ENCODE assay signal across 9 cellular contexts in the genomic region with DNA sequence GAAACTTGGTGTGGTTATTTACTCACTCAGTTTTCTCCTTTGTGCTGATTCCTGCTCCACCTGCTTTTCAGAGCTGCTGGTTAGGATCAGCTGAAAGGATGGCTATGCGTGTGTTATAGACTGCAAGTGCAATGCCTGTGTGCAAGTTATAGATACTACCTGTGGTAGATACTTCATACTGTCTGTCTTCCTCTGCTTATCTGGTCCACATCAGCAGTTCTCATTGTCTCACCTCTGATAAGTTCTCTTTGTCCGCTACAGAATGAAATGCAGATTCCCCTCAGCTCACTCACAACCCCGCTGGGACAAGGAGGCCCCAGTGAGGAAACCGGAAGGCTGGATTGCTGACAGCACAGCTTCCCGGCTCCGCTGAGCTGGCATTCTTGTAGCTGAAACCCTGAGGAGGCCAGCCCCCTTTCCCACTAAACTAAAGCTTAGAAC. TPM values are rescaled to one million over a fixed set of nuclear protein-coding genes. Genes with fewer than 3 reads are reported as not detected.
DNase-seq lines count a peak whose midpoint lies in the region; ATAC-seq, FAIRE-seq and TF ChIP-seq lines count a peak whose summit lies in the region.
"Had no signal": no experiment of that assay in that cellular context is flagged by ENCODE, and none has a peak within 500 bp of the region (broad histone marks: within the 10 kb centered on the region; RNA-seq: fewer than 3 reads in every experiment).

No MANE protein-coding gene starts in this region.

- intact Hi-C loops in HepG2 (cut with micrococcal nuclease; ENCODE audit: unreplicated experiment), result no loop called here

- H2AFZ ChIP-seq in HepG2 (ENCODE audit: low read length), result no peak overlapping the region

- in situ Hi-C loops in HepG2 (cut with HindIII; ENCODE audit: extremely low pct_ligation_motif_present, low pct_unique_long_range_greater_than_20kb), result no loop called here

- DNase-seq in Kasumi-1 (lab: John Stamatoyannopoulos, UW) (peak; percentile 82 to 83), coronary artery (ENCODE audit: low spot score) (no peak), HepG2 (ENCODE audit: low spot score) (peak; percentile 8), suprapubic skin (ENCODE audit: low spot score in 2 of 2) (no peak), NCI-H1694 (lab: John Stamatoyannopoulos, UW) (no peak), MG63 (no peak)
- DNase-seq: NCI-H345 had no signal

- H3K36me3 ChIP-seq in HepG2 (replicated peaks in 1 of 2; ENCODE audit: control insufficient read depth in 1 of 2, insufficient read depth in 2 of 2, low read length in 2 of 2), result no peaks in the 10 kb centered on the region
- no peaks in the 10 kb centered on the region for H3K36me3 ChIP-seq in suprapubic skin
- H3K36me3 ChIP-seq in MG63, result no peaks in the 10 kb centered on the region

- no peak for FAIRE-seq in HepG2 (lab: Jason Lieb, UNC)

- ATAC-seq in HepG2 (peak; percentile 29; the same call in 2 of the 3 replicates), HG02852 (IDR thresholded peaks at IDR 0.05; ENCODE audit: unreplicated experiment) (no peak), HG03460 (IDR thresholded peaks at IDR 0.05; ENCODE audit: unreplicated experiment) (no peak)

- no peaks in the 10 kb centered on the region for H4K20me1 ChIP-seq in HepG2 (ENCODE audit: insufficient read depth, low read length)

- TF ChIP-seq CTCF in coronary artery (IDR thresholded peaks at IDR 0.05) (no peak), HepG2 (CRISPR knock-in tag; IDR thresholded peaks at IDR 0.05) (no peak), suprapubic skin (IDR thresholded peaks at IDR 0.05) (no peak)

- BruUV-seq in HepG2 (replicated peaks; lab: Mats Ljungman, UMichigan), result no TSS peak

- 0 out of 5 replicates have a peak, but pooled peaks cover 0 to 1% of the 10 kb centered on the region in 2 experiments for H3K27me3 ChIP-seq in HepG2 (ENCODE audit: control insufficient read depth in 1 of 2, insufficient read depth in 2 of 2, low read length in 2 of 2)
- H3K27me3 ChIP-seq in suprapubic skin, result no peaks in the 10 kb centered on the region
- peaks cover 4% of the 10 kb centered on the region; the same call in 1 of the 2 replicates for H3K27me3 ChIP-seq in MG63

- peak overlapping the region; percentile 11 to 87 for H3K27ac ChIP-seq in coronary artery
- H3K27ac ChIP-seq in HepG2 (ENCODE audit: extremely low read length, insufficient read depth, low read length), result no peak overlapping the region
- H3K27ac ChIP-seq in suprapubic skin, result peak overlapping the region; percentile 20

- TF ChIP-seq RAD21 in HepG2 (CRISPR knock-in tag; IDR thresholded peaks at IDR 0.05), result no peak

- H3K4me2 ChIP-seq in HepG2 (ENCODE audit: low read depth, low read length), result peak overlapping the region; percentile 33; the same call in 1 of the 2 replicates

- H3K79me2 ChIP-seq in HepG2 (ENCODE audit: insufficient read depth, low read length), result no peaks in the 10 kb centered on the region

- no peak overlapping the region for H3K9ac ChIP-seq in HepG2 (ENCODE audit: insufficient read depth, low read depth, low read length)

- TF ChIP-seq EP300 in HepG2 (IDR thresholded peaks at IDR 0.05; ENCODE audit: low read depth in 2 of 2, low read length in 2 of 2) (no peak), HepG2 (CRISPR knock-in tag; IDR thresholded peaks at IDR 0.05; ENCODE audit: borderline replicate concordance) (no peak), suprapubic skin (IDR thresholded peaks at IDR 0.05) (no peak)

- CTCF ChIA-PET in HepG2 (lab: Yijun Ruan, JAX; ENCODE audit: low intra/inter-chr PET ratio, low total read pairs), result no interaction called here

- H3K9me3 ChIP-seq in HepG2 (ENCODE audit: low read length) (no peaks in the 10 kb centered on the region), suprapubic skin (no peaks in the 10 kb centered on the region), MG63 (no peaks in the 10 kb centered on the region)

- TF ChIP-seq POLR2A in HepG2 (IDR thresholded peaks at IDR 0.05; ENCODE audit: insufficient read depth in 1 of 2, low read depth in 2 of 2, low read length in 2 of 2) (no peak), suprapubic skin (IDR thresholded peaks at IDR 0.05) (no peak)

- 31% methylated on average over 6 of the region's 6 CpGs for WGBS in HepG2 (ENCODE audit: low lambda C conversion rate)
- WGBS in suprapubic skin, result 71% methylated on average over 6 of the region's 6 CpGs

- H3K4me3 ChIP-seq in coronary artery, result peak overlapping the region; percentile 39
- no peak overlapping the region for H3K4me3 ChIP-seq in HepG2 (replicated peaks in 1 of 3; ENCODE audit: insufficient read depth in 1 of 3, low read depth in 2 of 3, low read length in 3 of 3)
- no peak overlapping the region for H3K4me3 ChIP-seq in suprapubic skin
- no peak overlapping the region for H3K4me3 ChIP-seq in MG63

- POLR2A ChIA-PET in HepG2 (lab: Yijun Ruan, JAX), result no interaction called here

- peaks cover 56% of the 10 kb centered on the region for H3K4me1 ChIP-seq in HepG2 (ENCODE audit: insufficient read depth, low read length)
- H3K4me1 ChIP-seq in suprapubic skin, result peaks cover 17% of the 10 kb centered on the region

TF ChIP-seq in HepG2, 621 proteins besides CTCF, POLR2A, EP300 and RAD21 (continues in another document):
- no peak for TF ChIP-seq ZGPAT (CRISPR knock-in tag; IDR thresholded peaks at IDR 0.05)
- no peak for TF ChIP-seq ZEB1 (IDR thresholded peaks at IDR 0.05; ENCODE audit: insufficient replicate concordance, low read depth)
- no peak for TF ChIP-seq ARNT (IDR thresholded peaks at IDR 0.05)
- TF ChIP-seq HOXA9 (CRISPR knock-in tag; IDR thresholded peaks at IDR 0.05; ENCODE audit: borderline replicate concordance), result no peak
- TF ChIP-seq ZNF589 (CRISPR knock-in tag; conservative IDR thresholded peaks at IDR 0.05), result no peak
- TF ChIP-seq THAP8 (CRISPR knock-in tag; IDR thresholded peaks at IDR 0.05; ENCODE audit: borderline replicate concordance), result no peak
- peak; percentile 26 to 57; a peak in 3 of 4 replicates for TF ChIP-seq MAFK (conservative IDR thresholded peaks at IDR 0.05 in 1 of 2, IDR thresholded peaks at IDR 0.05 in 1 of 2; ENCODE audit: low read length in 2 of 2)
- TF ChIP-seq ZNF598 (CRISPR knock-in tag; IDR thresholded peaks at IDR 0.05; ENCODE audit: borderline replicate concordance), result no peak
- no peak for TF ChIP-seq ZNF660 (CRISPR knock-in tag; IDR thresholded peaks at IDR 0.05; ENCODE audit: borderline replicate concordance, low read depth)
- no peak for TF ChIP-seq TFDP1 (CRISPR knock-in tag; IDR thresholded peaks at IDR 0.05; ENCODE audit: borderline replicate concordance)
- TF ChIP-seq NCOA1 (CRISPR knock-in tag; IDR thresholded peaks at IDR 0.05), result no peak

RNA-seq across cellular contexts. Expression of gene LYVE1, which starts 37.5 kb away (rescaled TPM):
- total RNA-seq in HepG2 (2016; rRNA removed; fragmentation: Illumina TruSeq; extraction: Trizol), result 0.81 and 1.4 TPM in 2 replicates
- 0.09 and 0.10 TPM in 2 replicates for total RNA-seq in HepG2 (2016; cell fraction: cytosol; rRNA removed; fragmentation: Illumina TruSeq; extraction: Trizol; ENCODE audit: low read depth)
- total RNA-seq in HepG2 (2016; cell fraction: insoluble cytoplasmic fraction; rRNA removed; fragmentation: Illumina TruSeq; extraction: Trizol), result 0.65 and 1.3 TPM in 2 replicates
- 0.34 TPM in 2 replicates for total RNA-seq in HepG2 (2016; cell fraction: membrane; rRNA removed; fragmentation: Illumina TruSeq; extraction: Trizol)
- total RNA-seq in HepG2 (2016; cell fraction: nucleus; rRNA removed; fragmentation: Illumina TruSeq; extraction: Trizol), result 1.4 and 1.7 TPM in 2 replicates
- 0.82 and 1.2 TPM in 2 replicates for polyA plus RNA-seq in HepG2 (2011; rRNA removed)
- 0.48 and 0.72 TPM in 2 replicates for polyA plus RNA-seq in HepG2 (2011; cell fraction: cytosol; rRNA removed)
- 0.32 and 0.35 TPM in 2 replicates for polyA plus RNA-seq in HepG2 (2011; cell fraction: nucleus; rRNA removed)
- polyA plus RNA-seq in HepG2 (2012), result 0.11 and 0.16 TPM in 2 replicates
- 0.08 and 0.14 TPM in 2 replicates for polyA plus RNA-seq in HepG2 (2016; cell fraction: cytosol; fragmentation: Illumina TruSeq; extraction: Trizol; ENCODE audit: low read depth)
- 0.72 and 0.82 TPM in 2 replicates for polyA plus RNA-seq in HepG2 (2016; cell fraction: insoluble cytoplasmic fraction; fragmentation: Illumina TruSeq; extraction: Trizol; ENCODE audit: low read depth)
- polyA plus RNA-seq in HepG2 (2016; cell fraction: membrane; fragmentation: Illumina TruSeq; extraction: Trizol; ENCODE audit: low read depth), result 0.19 and 0.28 TPM in 2 replicates
- 1.2 and 3.0 TPM in 2 replicates for polyA plus RNA-seq in HepG2 (2016; cell fraction: nucleus; fragmentation: Illumina TruSeq; extraction: Trizol; ENCODE audit: insufficient read depth, low read depth)
- 0.04 TPM in 1 of 2 replicates, not detected in the other for polyA minus RNA-seq in HepG2 (2011; rRNA and poly(A)+ RNA removed; ENCODE audit: low replicate concordance)
- 0.69 TPM in 1 of 2 replicates, not detected in the other for polyA minus RNA-seq in HepG2 (2011; cell fraction: cytosol; rRNA and poly(A)+ RNA removed)
- polyA minus RNA-seq in HepG2 (2011; cell fraction: nucleus; rRNA and poly(A)+ RNA removed), result 0.26 TPM in 1 of 2 replicates, not detected in the other
- 10 to 100 TPM in 2 of 4 donors, 1 to 10 TPM in 2; 3.9 to 17.0 (median 11.1) TPM for total RNA-seq in suprapubic skin
- total RNA-seq in MG63 (2014; rRNA removed; shearing (Covaris generic); ENCODE audit: low replicate concordance), result not detected in 2 replicates

Comparison
In these comparisons a context has a peak if more than half of its experiments do, and no peak if none do; other contexts are left out.
1. DNase-seq: peak in Kasumi-1 (2 of 2) and HepG2 (single experiment); none in coronary artery (single experiment), suprapubic skin (0 of 2), NCI-H1694 (single experiment) and MG63 (single experiment).